In the genomic region with DNA sequence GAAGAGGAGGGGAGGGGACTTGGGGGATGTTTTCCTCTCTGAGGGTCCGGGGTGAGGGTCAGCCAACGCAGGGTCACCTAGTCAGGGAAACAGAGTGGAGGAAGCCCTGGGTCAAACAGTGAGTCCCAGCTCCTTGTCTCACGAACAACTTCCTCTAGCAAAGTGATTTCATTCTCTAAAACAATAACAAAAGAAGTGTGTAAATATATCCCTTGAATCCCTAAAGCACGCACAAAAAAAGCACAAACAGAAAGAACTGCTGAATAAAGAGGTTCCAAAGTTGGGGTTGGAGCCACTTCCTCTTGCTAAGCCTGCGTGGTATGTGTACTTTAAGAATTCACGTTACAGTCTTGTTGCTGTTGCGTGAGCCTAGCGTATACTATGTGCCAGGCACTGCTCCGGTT, we compare ENCODE assay signal across 11 cellular contexts. TPM values are rescaled to one million over a fixed set of nuclear protein-coding genes. Genes with fewer than 3 reads are reported as not detected.
DNase-seq lines count a peak whose midpoint lies in the region; ATAC-seq and TF ChIP-seq lines count a peak whose summit lies in the region.
"Had no signal": no experiment of that assay in that cellular context is flagged by ENCODE, and none has a peak within 500 bp of the region (broad histone marks: within the 10 kb centered on the region; RNA-seq: fewer than 3 reads in every experiment).

No MANE protein-coding gene starts in this region.

- H3K27me3 ChIP-seq in tibial nerve, result peaks cover 0 to 1% of the 10 kb centered on the region in 2 donors
- H3K27me3 ChIP-seq: dorsolateral prefrontal cortex had no signal

- no peak overlapping the region for H3K4me3 ChIP-seq in tibial nerve

- H3K4me1 Mint-ChIP-seq in endothelial cell (ENCODE audit: unreplicated experiment), result peaks cover 5% of the 10 kb centered on the region

- ATAC-seq in HG03108 (IDR thresholded peaks at IDR 0.05; ENCODE audit: unreplicated experiment), result no peak
- ATAC-seq in HG02678 (IDR thresholded peaks at IDR 0.05; ENCODE audit: unreplicated experiment), result no peak

- H3K4me3 Mint-ChIP-seq in endothelial cell (ENCODE audit: unreplicated experiment), result no peak overlapping the region

- no peaks in the 10 kb centered on the region for H3K9me3 Mint-ChIP-seq in endothelial cell (ENCODE audit: unreplicated experiment)

- H3K4me1 ChIP-seq in tibial nerve, result peaks cover 0 to 5% (median 0%) of the 10 kb centered on the region in 4 donors

- no peaks in the 10 kb centered on the region for H3K36me3 ChIP-seq in tibial nerve

- no peak for TF ChIP-seq POLR2A in tibial nerve (IDR thresholded peaks at IDR 0.05)

- peaks cover 2% of the 10 kb centered on the region for H3K27me3 Mint-ChIP-seq in endothelial cell (ENCODE audit: unreplicated experiment)

- WGBS in tibial nerve, 2 donors, result 17 to 22% methylated on average over 9 of the region's 9 CpGs

- no peak for TF ChIP-seq CTCF in endothelial cell (IDR thresholded peaks at IDR 0.05; ENCODE audit: unreplicated experiment)
- TF ChIP-seq CTCF in tibial nerve (IDR thresholded peaks at IDR 0.05), result no peak

- H3K9me3 ChIP-seq in tibial nerve, result no peaks in the 10 kb centered on the region

- DNase-seq in SIG-M5 treated with dmso at 0.1 percent for 504 hours (lab: John Stamatoyannopoulos, UW; ENCODE audit: unreplicated experiment) (peak; percentile 31), SIG-M5 (lab: John Stamatoyannopoulos, UW) (no peak), endothelial cell (ENCODE audit: low spot score) (no peak), midbrain (lab: John Stamatoyannopoulos, UW) (peak; percentile 22), tibial nerve (ENCODE audit: low spot score in 2 of 2) (no peak)
- DNase-seq in stimulated activated CD4-positive, alpha-beta T cell treated with anti-CD3 and anti-CD28 coated beads, Interleukin-1b, Interleukin-23, amount 100 ng/mL, for 48 hours, result no peak
- DNase-seq: dorsolateral prefrontal cortex had no signal

- peak; percentile 84 to 85 for TF ChIP-seq EP300 in tibial nerve (IDR thresholded peaks at IDR 0.05)

- H3K27ac Mint-ChIP-seq in endothelial cell (ENCODE audit: unreplicated experiment), result peak overlapping the region; percentile 58

- H3K27ac ChIP-seq in tibial nerve, result peak overlapping the region in 2 of 4 donors; percentile 64 to 72

- no peaks in the 10 kb centered on the region for H3K36me3 Mint-ChIP-seq in endothelial cell (ENCODE audit: low read depth, unreplicated experiment)

RNA-seq across cellular contexts. Expression of a gene that starts 1.5 kb away (rescaled TPM):
- total RNA-seq in endothelial cell (ENCODE audit: unreplicated experiment) (0.59 TPM), tibial nerve (10 to 100 TPM in 1 of 4 donors, 1 to 10 TPM in 3; 1.5 to 11.0 (median 4.7) TPM)
- total RNA-seq: A172, NCI-H460 had no signal

RNA-seq across cellular contexts. Expression of a gene that starts 18.6 kb away (rescaled TPM):
- total RNA-seq in endothelial cell (ENCODE audit: unreplicated experiment) (19.4 TPM), tibial nerve (10 to 100 TPM; 12.4 to 43.8 (median 13.9) TPM)

RNA-seq across cellular contexts. Expression of a gene that starts 20.8 kb away (rescaled TPM):
- total RNA-seq in endothelial cell (ENCODE audit: unreplicated experiment) (0.56 TPM), tibial nerve (10 to 100 TPM in 3 of 4 donors, 1 to 10 TPM in 1; 5.0 to 34.5 (median 12.7) TPM)
- total RNA-seq: A172 had no signal

RNA-seq across cellular contexts. Expression of a gene that starts 55.8 kb away (rescaled TPM):
- 4.8 TPM for total RNA-seq in endothelial cell (ENCODE audit: unreplicated experiment)
- total RNA-seq in tibial nerve, result 10 to 100 TPM in 3 of 4 donors, 1 to 10 TPM in 1; 9.6 to 33.9 (median 25.4) TPM

Comparison
In these comparisons a context has a peak if more than half of its experiments do, and no peak if none do; other contexts are left out.
1. DNase-seq: peak in SIG-M5 treated with dmso at 0.1 percent for 504 hours (single experiment) and midbrain (single experiment); none in SIG-M5 (single experiment), endothelial cell (single experiment), tibial nerve (0 of 2) and stimulated activated CD4-positive, alpha-beta T cell treated with anti-CD3 and anti-CD28 coated beads, Interleukin-1b, Interleukin-23, amount 100 ng/mL, for 48 hours (single experiment).